In genomic region chr15:97459771-97460170, GRCh38 we compare ENCODE assay signal across 29 cellular contexts.
"Had no signal": no experiment of that assay in that cellular context is flagged by ENCODE, and none has a peak within 500 bp of the region (broad histone marks: within the 10 kb centered on the region; RNA-seq: fewer than 3 reads in every experiment).

No MANE protein-coding gene starts in this region.

- H3K9me3 ChIP-seq: adrenal gland, body of pancreas had no signal

- H3K27me3 ChIP-seq: adrenal gland, body of pancreas had no signal

- H3K4me3 Mint-ChIP-seq: activated CD4-positive, alpha-beta memory T cell treated with anti-CD3 and anti-CD28 coated beads for 36 hours; activated CD4-positive, alpha-beta T cell treated with anti-CD3 and anti-CD28 coated beads for 36 hours; activated CD4-positive, alpha-beta T cell treated with anti-CD3 and anti-CD28 coated beads, Interleukin-2, amount 10 ng/mL, durations not matched to agents 24 days and 14 days; activated CD8-positive, alpha-beta memory T cell treated with anti-CD3 and anti-CD28 coated beads, Interleukin-2, amount 10 ng/mL, durations not matched to agents 7 days and 5 days; activated CD8-positive, alpha-beta T cell treated with anti-CD3 and anti-CD28 coated beads, Interleukin-2, amount 10 ng/mL, durations not matched to agents 7 days and 5 days; activated naive CD4-positive, alpha-beta T cell treated with anti-CD3 and anti-CD28 coated beads for 36 hours; activated naive CD4-positive, alpha-beta T cell treated with anti-CD3 and anti-CD28 coated beads, Interleukin-2, amount 50 U/mL, for 24 hours; activated naive CD8-positive, alpha-beta T cell treated with anti-CD3 and anti-CD28 coated beads for 36 hours; activated naive CD8-positive, alpha-beta T cell treated with anti-CD3 and anti-CD28 coated beads, Interleukin-2, amount 50 U/mL, for 24 hours; activated T-helper 1 cell treated with anti-CD3 and anti-CD28 coated beads, Interleukin-12 subunit alpha, Interleukin-12 subunit beta, Interleukin-2, Interleukin-4 antibody, amounts not matched to agents 30 ng/mL and 10 ng/mL and 1 ng/mL, durations not matched to agents 14 hours and 24 hours and 36 hours; effector memory CD8-positive, alpha-beta T cell had no signal

- DNase-seq: activated CD4-positive, alpha-beta memory T cell treated with anti-CD3 and anti-CD28 coated beads for 36 hours; activated CD4-positive, alpha-beta T cell treated with anti-CD3 and anti-CD28 coated beads for 36 hours; activated CD4-positive, alpha-beta T cell treated with anti-CD3 and anti-CD28 coated beads, Interleukin-2, amount 10 ng/mL, durations not matched to agents 24 days and 14 days; activated CD4-positive, CD25-positive, alpha-beta regulatory T cell; activated CD4-positive, CD25-positive, alpha-beta regulatory T cell treated with anti-CD3 and anti-CD28 coated beads, Interleukin-2, amount 50 U/mL, for 72 hours; activated CD8-positive, alpha-beta memory T cell treated with anti-CD3 and anti-CD28 coated beads, Interleukin-2, amount 10 ng/mL, durations not matched to agents 7 days and 5 days; activated CD8-positive, alpha-beta memory T cell treated with anti-CD3 and anti-CD28 coated beads, Interleukin-2, amount 50 U/mL, for 4 hours; activated CD8-positive, alpha-beta T cell treated with anti-CD3 and anti-CD28 coated beads, Interleukin-2, amount 10 ng/mL, durations not matched to agents 7 days and 5 days; activated effector memory CD4-positive, alpha-beta T cell treated with anti-CD3 and anti-CD28 coated beads, Interleukin-2, amount 50 U/mL, for 16 hours; activated naive CD4-positive, alpha-beta T cell treated with anti-CD3 and anti-CD28 coated beads for 36 hours; activated naive CD8-positive, alpha-beta T cell treated with anti-CD3 and anti-CD28 coated beads for 36 hours; activated naive CD8-positive, alpha-beta T cell treated with anti-CD3 and anti-CD28 coated beads, Interleukin-2, amount 50 U/mL, for 24 hours; activated T-cell treated with anti-CD3 and anti-CD28 coated beads, Interleukin-2, amount 50 U/mL, for 1 hour; activated T-cell treated with anti-CD3 and anti-CD28 coated beads, Interleukin-2, amount 50 U/mL, for 48 hours; adrenal gland; amygdala; aorta; body of pancreas; caudate nucleus; cortex of kidney; dermis blood vessel endothelial cell; effector CD4-positive, alpha-beta T cell; effector memory CD8-positive, alpha-beta T cell; erythroblast; foreskin fibroblast; T-helper 2 cell had no signal

- H3K36me3 ChIP-seq: adrenal gland had no signal

- H3K27me3 Mint-ChIP-seq: activated CD4-positive, alpha-beta memory T cell treated with anti-CD3 and anti-CD28 coated beads for 36 hours; activated CD4-positive, alpha-beta T cell treated with anti-CD3 and anti-CD28 coated beads for 36 hours; activated CD4-positive, alpha-beta T cell treated with anti-CD3 and anti-CD28 coated beads, Interleukin-2, amount 10 ng/mL, durations not matched to agents 24 days and 14 days; activated CD8-positive, alpha-beta memory T cell treated with anti-CD3 and anti-CD28 coated beads, Interleukin-2, amount 10 ng/mL, durations not matched to agents 7 days and 5 days; activated naive CD4-positive, alpha-beta T cell treated with anti-CD3 and anti-CD28 coated beads, Interleukin-2, amount 50 U/mL, for 24 hours; activated naive CD8-positive, alpha-beta T cell treated with anti-CD3 and anti-CD28 coated beads for 36 hours; activated naive CD8-positive, alpha-beta T cell treated with anti-CD3 and anti-CD28 coated beads, Interleukin-2, amount 50 U/mL, for 24 hours; effector memory CD8-positive, alpha-beta T cell had no signal

- H3K4me3 ChIP-seq: adrenal gland, body of pancreas had no signal

- H3K9me3 Mint-ChIP-seq: activated CD4-positive, alpha-beta memory T cell treated with anti-CD3 and anti-CD28 coated beads for 36 hours; activated CD4-positive, alpha-beta T cell treated with anti-CD3 and anti-CD28 coated beads, Interleukin-2, amount 10 ng/mL, durations not matched to agents 24 days and 14 days; activated naive CD4-positive, alpha-beta T cell treated with anti-CD3 and anti-CD28 coated beads for 36 hours; activated naive CD4-positive, alpha-beta T cell treated with anti-CD3 and anti-CD28 coated beads, Interleukin-2, amount 50 U/mL, for 24 hours; activated naive CD8-positive, alpha-beta T cell treated with anti-CD3 and anti-CD28 coated beads for 36 hours; activated naive CD8-positive, alpha-beta T cell treated with anti-CD3 and anti-CD28 coated beads, Interleukin-2, amount 50 U/mL, for 24 hours; activated T-helper 1 cell treated with anti-CD3 and anti-CD28 coated beads, Interleukin-12 subunit alpha, Interleukin-12 subunit beta, Interleukin-2, Interleukin-4 antibody, amounts not matched to agents 30 ng/mL and 10 ng/mL and 1 ng/mL, durations not matched to agents 14 hours and 24 hours and 36 hours; activated T-helper 2 cell treated with anti-CD3 and anti-CD28 coated beads, Interferon-gamma antibody, Interleukin-2, Interleukin-4, amounts not matched to agents 10 μg/mL and 5 μg/mL and 100 μg/mL, durations not matched to agents 14 hours and 24 hours and 36 hours had no signal

- H3K27ac ChIP-seq: adrenal gland, body of pancreas had no signal

- H3K36me3 Mint-ChIP-seq: activated CD4-positive, alpha-beta memory T cell treated with anti-CD3 and anti-CD28 coated beads for 36 hours; activated CD8-positive, alpha-beta memory T cell treated with anti-CD3 and anti-CD28 coated beads, Interleukin-2, amount 10 ng/mL, durations not matched to agents 7 days and 5 days; activated naive CD4-positive, alpha-beta T cell treated with anti-CD3 and anti-CD28 coated beads, Interleukin-2, amount 50 U/mL, for 24 hours; activated naive CD8-positive, alpha-beta T cell treated with anti-CD3 and anti-CD28 coated beads for 36 hours had no signal

- H3K27ac Mint-ChIP-seq: activated CD4-positive, alpha-beta memory T cell treated with anti-CD3 and anti-CD28 coated beads for 36 hours; activated CD4-positive, alpha-beta T cell treated with anti-CD3 and anti-CD28 coated beads for 36 hours; activated CD4-positive, alpha-beta T cell treated with anti-CD3 and anti-CD28 coated beads, Interleukin-2, amount 10 ng/mL, durations not matched to agents 24 days and 14 days; activated CD8-positive, alpha-beta memory T cell treated with anti-CD3 and anti-CD28 coated beads, Interleukin-2, amount 10 ng/mL, durations not matched to agents 7 days and 5 days; activated CD8-positive, alpha-beta T cell treated with anti-CD3 and anti-CD28 coated beads, Interleukin-2, amount 10 ng/mL, durations not matched to agents 7 days and 5 days; activated naive CD4-positive, alpha-beta T cell treated with anti-CD3 and anti-CD28 coated beads for 36 hours; activated naive CD4-positive, alpha-beta T cell treated with anti-CD3 and anti-CD28 coated beads, Interleukin-2, amount 50 U/mL, for 24 hours; activated naive CD8-positive, alpha-beta T cell treated with anti-CD3 and anti-CD28 coated beads for 36 hours; activated naive CD8-positive, alpha-beta T cell treated with anti-CD3 and anti-CD28 coated beads, Interleukin-2, amount 50 U/mL, for 24 hours; activated T-helper 1 cell treated with anti-CD3 and anti-CD28 coated beads, Interleukin-12 subunit alpha, Interleukin-12 subunit beta, Interleukin-2, Interleukin-4 antibody, amounts not matched to agents 30 ng/mL and 10 ng/mL and 1 ng/mL, durations not matched to agents 14 hours and 24 hours and 36 hours; activated T-helper 2 cell treated with anti-CD3 and anti-CD28 coated beads, Interferon-gamma antibody, Interleukin-2, Interleukin-4, amounts not matched to agents 10 μg/mL and 5 μg/mL and 100 μg/mL, durations not matched to agents 14 hours and 24 hours and 36 hours; effector memory CD8-positive, alpha-beta T cell had no signal

- H3K4me1 ChIP-seq: body of pancreas had no signal

- ATAC-seq: activated CD4-positive, alpha-beta T cell treated with anti-CD3 and anti-CD28 coated beads for 36 hours; activated CD8-positive, alpha-beta memory T cell treated with anti-CD3 and anti-CD28 coated beads, Interleukin-2, amount 10 ng/mL, durations not matched to agents 7 days and 5 days; activated CD8-positive, alpha-beta T cell treated with anti-CD3 and anti-CD28 coated beads, Interleukin-2, amount 10 ng/mL, durations not matched to agents 7 days and 5 days; activated naive CD8-positive, alpha-beta T cell treated with anti-CD3 and anti-CD28 coated beads, Interleukin-2, amount 50 U/mL, for 24 hours; body of pancreas; effector memory CD8-positive, alpha-beta T cell had no signal

- H3K4me1 Mint-ChIP-seq: activated CD4-positive, alpha-beta T cell treated with anti-CD3 and anti-CD28 coated beads for 36 hours; activated CD4-positive, alpha-beta T cell treated with anti-CD3 and anti-CD28 coated beads, Interleukin-2, amount 10 ng/mL, durations not matched to agents 24 days and 14 days; activated CD8-positive, alpha-beta memory T cell treated with anti-CD3 and anti-CD28 coated beads, Interleukin-2, amount 10 ng/mL, durations not matched to agents 7 days and 5 days; activated naive CD4-positive, alpha-beta T cell treated with anti-CD3 and anti-CD28 coated beads, Interleukin-2, amount 50 U/mL, for 24 hours; activated naive CD8-positive, alpha-beta T cell treated with anti-CD3 and anti-CD28 coated beads for 36 hours; activated naive CD8-positive, alpha-beta T cell treated with anti-CD3 and anti-CD28 coated beads, Interleukin-2, amount 50 U/mL, for 24 hours had no signal
